2 cellular contexts compared by ENCODE assay signal in the genomic region with DNA sequence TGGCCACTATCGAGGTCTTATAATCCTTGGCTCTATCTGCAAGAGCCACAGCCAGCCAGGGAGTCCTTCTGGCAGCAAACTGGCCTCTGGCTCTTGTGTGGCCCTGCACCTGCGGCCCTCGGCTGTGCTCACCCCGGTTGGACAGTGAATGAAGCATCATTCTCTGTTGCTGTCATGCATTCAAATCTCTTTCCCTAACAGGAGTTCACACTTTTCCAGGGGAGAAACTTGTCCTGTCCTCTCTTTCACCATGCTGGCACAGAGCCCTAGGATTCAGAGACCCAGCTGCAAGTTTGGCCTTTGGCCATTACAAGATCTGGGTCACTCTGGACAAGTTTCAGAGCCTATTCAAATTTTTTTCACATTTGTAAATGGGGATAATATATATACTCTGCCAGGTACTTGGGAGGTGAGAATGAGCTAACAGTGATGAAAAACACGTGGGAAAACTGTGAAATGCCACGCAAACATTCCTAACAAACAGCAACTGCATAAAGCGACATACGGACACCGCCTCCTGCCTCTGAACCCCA.
TF ChIP-seq lines count a peak whose summit lies in the region.

No MANE protein-coding gene starts in this region.

TF ChIP-seq in liver, 16 proteins besides CTCF, POLR2A, EP300 and RAD21:
- TF ChIP-seq, protein P1, sequence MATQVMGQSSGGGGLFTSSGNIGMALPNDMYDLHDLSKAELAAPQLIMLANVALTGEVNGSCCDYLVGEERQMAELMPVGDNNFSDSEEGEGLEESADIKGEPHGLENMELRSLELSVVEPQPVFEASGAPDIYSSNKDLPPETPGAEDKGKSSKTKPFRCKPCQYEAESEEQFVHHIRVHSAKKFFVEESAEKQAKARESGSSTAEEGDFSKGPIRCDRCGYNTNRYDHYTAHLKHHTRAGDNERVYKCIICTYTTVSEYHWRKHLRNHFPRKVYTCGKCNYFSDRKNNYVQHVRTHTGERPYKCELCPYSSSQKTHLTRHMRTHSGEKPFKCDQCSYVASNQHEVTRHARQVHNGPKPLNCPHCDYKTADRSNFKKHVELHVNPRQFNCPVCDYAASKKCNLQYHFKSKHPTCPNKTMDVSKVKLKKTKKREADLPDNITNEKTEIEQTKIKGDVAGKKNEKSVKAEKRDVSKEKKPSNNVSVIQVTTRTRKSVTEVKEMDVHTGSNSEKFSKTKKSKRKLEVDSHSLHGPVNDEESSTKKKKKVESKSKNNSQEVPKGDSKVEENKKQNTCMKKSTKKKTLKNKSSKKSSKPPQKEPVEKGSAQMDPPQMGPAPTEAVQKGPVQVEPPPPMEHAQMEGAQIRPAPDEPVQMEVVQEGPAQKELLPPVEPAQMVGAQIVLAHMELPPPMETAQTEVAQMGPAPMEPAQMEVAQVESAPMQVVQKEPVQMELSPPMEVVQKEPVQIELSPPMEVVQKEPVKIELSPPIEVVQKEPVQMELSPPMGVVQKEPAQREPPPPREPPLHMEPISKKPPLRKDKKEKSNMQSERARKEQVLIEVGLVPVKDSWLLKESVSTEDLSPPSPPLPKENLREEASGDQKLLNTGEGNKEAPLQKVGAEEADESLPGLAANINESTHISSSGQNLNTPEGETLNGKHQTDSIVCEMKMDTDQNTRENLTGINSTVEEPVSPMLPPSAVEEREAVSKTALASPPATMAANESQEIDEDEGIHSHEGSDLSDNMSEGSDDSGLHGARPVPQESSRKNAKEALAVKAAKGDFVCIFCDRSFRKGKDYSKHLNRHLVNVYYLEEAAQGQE (IDR thresholded peaks at IDR 0.05): no peak
- TF ChIP-seq ZBTB33 (IDR thresholded peaks at IDR 0.05) (no peak), FOXA2 (IDR thresholded peaks at IDR 0.05) (no peak)

TF ChIP-seq in HepG2, 621 proteins besides CTCF, POLR2A, EP300 and RAD21:
- TF ChIP-seq DMTF1 (CRISPR knock-in tag; IDR thresholded peaks at IDR 0.05): no peak
- no peak for TF ChIP-seq ERF (CRISPR knock-in tag; IDR thresholded peaks at IDR 0.05)
- TF ChIP-seq ZNF703 (CRISPR knock-in tag; IDR thresholded peaks at IDR 0.05; ENCODE audit: borderline replicate concordance): no peak
- TF ChIP-seq, protein P2, sequence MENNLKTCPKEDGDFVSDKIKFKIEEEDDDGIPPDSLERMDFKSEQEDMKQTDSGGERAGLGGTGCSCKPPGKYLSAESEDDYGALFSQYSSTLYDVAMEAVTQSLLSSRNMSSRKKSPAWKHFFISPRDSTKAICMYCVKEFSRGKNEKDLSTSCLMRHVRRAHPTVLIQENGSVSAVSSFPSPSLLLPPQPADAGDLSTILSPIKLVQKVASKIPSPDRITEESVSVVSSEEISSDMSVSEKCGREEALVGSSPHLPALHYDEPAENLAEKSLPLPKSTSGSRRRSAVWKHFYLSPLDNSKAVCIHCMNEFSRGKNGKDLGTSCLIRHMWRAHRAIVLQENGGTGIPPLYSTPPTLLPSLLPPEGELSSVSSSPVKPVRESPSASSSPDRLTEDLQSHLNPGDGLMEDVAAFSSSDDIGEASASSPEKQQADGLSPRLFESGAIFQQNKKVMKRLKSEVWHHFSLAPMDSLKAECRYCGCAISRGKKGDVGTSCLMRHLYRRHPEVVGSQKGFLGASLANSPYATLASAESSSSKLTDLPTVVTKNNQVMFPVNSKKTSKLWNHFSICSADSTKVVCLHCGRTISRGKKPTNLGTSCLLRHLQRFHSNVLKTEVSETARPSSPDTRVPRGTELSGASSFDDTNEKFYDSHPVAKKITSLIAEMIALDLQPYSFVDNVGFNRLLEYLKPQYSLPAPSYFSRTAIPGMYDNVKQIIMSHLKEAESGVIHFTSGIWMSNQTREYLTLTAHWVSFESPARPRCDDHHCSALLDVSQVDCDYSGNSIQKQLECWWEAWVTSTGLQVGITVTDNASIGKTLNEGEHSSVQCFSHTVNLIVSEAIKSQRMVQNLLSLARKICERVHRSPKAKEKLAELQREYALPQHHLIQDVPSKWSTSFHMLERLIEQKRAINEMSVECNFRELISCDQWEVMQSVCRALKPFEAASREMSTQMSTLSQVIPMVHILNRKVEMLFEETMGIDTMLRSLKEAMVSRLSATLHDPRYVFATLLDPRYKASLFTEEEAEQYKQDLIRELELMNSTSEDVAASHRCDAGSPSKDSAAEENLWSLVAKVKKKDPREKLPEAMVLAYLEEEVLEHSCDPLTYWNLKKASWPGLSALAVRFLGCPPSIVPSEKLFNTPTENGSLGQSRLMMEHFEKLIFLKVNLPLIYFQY (CRISPR knock-in tag; IDR thresholded peaks at IDR 0.05; ENCODE audit: borderline replicate concordance): no peak
- no peak for TF ChIP-seq NFIB (CRISPR knock-in tag; IDR thresholded peaks at IDR 0.05; ENCODE audit: borderline replicate concordance)
- TF ChIP-seq SMAD3 (CRISPR knock-in tag; IDR thresholded peaks at IDR 0.05): no peak
- no peak for TF ChIP-seq SMARCE1 (IDR thresholded peaks at IDR 0.05; ENCODE audit: borderline replicate concordance)
- TF ChIP-seq ZNF547 (CRISPR knock-in tag; IDR thresholded peaks at IDR 0.05): no peak
- TF ChIP-seq GPBP1L1 (CRISPR knock-in tag; IDR thresholded peaks at IDR 0.05): no peak
